9 cellular contexts compared by ENCODE assay signal in genomic region chr15:99447497-99448371, GRCh38.
A peak's percentile ranks its signal among the peaks of the same experiment; 100 is the strongest.
DNase-seq lines count a peak whose midpoint lies in the region; ATAC-seq and TF ChIP-seq lines count a peak whose summit lies in the region.
"Had no signal": no experiment of that assay in that cellular context is flagged by ENCODE, and none has a peak within 500 bp of the region (broad histone marks: within the 10 kb centered on the region; RNA-seq: fewer than 3 reads in every experiment).

No MANE protein-coding gene starts in this region.

- no peaks in the 10 kb centered on the region for H3K9me3 Mint-ChIP-seq in chondrocyte (ENCODE audit: low read depth)

- H3K36me3 ChIP-seq in KOPT-K1 (ENCODE audit: insufficient read depth, low read length), result no peaks in the 10 kb centered on the region
- no peaks in the 10 kb centered on the region for H3K36me3 ChIP-seq in osteoblast (ENCODE audit: insufficient read depth, low read length)
- no peaks in the 10 kb centered on the region for H3K36me3 ChIP-seq in effector memory CD4-positive, alpha-beta T cell (ENCODE audit: control insufficient read depth, insufficient read depth, low read length)
- H3K36me3 ChIP-seq: MG63 had no signal

- H3K4me2 ChIP-seq in osteoblast (ENCODE audit: insufficient read depth, low read length), result no peak overlapping the region

- H3K4me1 Mint-ChIP-seq in chondrocyte (ENCODE audit: low read depth), result peaks cover 64% of the 10 kb centered on the region

- H3K27me3 Mint-ChIP-seq in chondrocyte (ENCODE audit: low read depth), result no peaks in the 10 kb centered on the region

- H3K4me3 Mint-ChIP-seq in chondrocyte (ENCODE audit: unreplicated experiment), result no peak overlapping the region

- peaks cover 14% of the 10 kb centered on the region for H3K4me1 ChIP-seq in osteoblast (ENCODE audit: insufficient read depth, low read length)
- peaks cover 20% of the 10 kb centered on the region for H3K4me1 ChIP-seq in effector memory CD4-positive, alpha-beta T cell (ENCODE audit: control insufficient read depth, insufficient read depth, low read length, poor library complexity, severe bottlenecking)

- TF ChIP-seq CTCF in chondrocyte (IDR thresholded peaks at IDR 0.05) (no peak), osteoblast (IDR thresholded peaks at IDR 0.05; ENCODE audit: extremely low read depth, low read depth, low read length) (no peak)

- no peak overlapping the region for H2AFZ ChIP-seq in osteoblast (ENCODE audit: low read length)

- H3K27me3 ChIP-seq in osteoblast (ENCODE audit: insufficient read depth, low read length), result peaks cover 2% of the 10 kb centered on the region
- H3K27me3 ChIP-seq in effector memory CD4-positive, alpha-beta T cell (replicated peaks; ENCODE audit: control insufficient read depth, insufficient read depth, low read length, poor library complexity, severe bottlenecking), result no peaks in the 10 kb centered on the region
- H3K27me3 ChIP-seq: MG63 had no signal

- no peak overlapping the region for H3K4me3 ChIP-seq in osteoblast (ENCODE audit: insufficient read depth, low read length)
- H3K4me3 ChIP-seq in effector memory CD4-positive, alpha-beta T cell (ENCODE audit: insufficient read depth, low read depth, low read length, poor library complexity, severe bottlenecking), result no peak overlapping the region
- H3K4me3 ChIP-seq: MG63 had no signal

- DNase-seq in NCI-H345 (lab: John Stamatoyannopoulos, UW), result peak; percentile 5
- DNase-seq in NCI-H345 treated with DMSO at 0.1 percent for 48 hours (lab: John Stamatoyannopoulos, UW; ENCODE audit: unreplicated experiment), result no peak
- DNase-seq in chondrocyte (ENCODE audit: low spot score), result peak; percentile 81
- peak; percentile 49 for DNase-seq in osteoblast (ENCODE audit: insufficient read length, low spot score, missing footprints)
- no peak for DNase-seq in effector memory CD4-positive, alpha-beta T cell
- no peak for DNase-seq in GM19240 (ENCODE audit: insufficient read length, low spot score)
- DNase-seq: MG63 had no signal

- H3K79me2 ChIP-seq in osteoblast (ENCODE audit: insufficient read depth, low read length), result no peaks in the 10 kb centered on the region

- no peaks in the 10 kb centered on the region for H3K36me3 Mint-ChIP-seq in chondrocyte (ENCODE audit: low read depth)

- H3K27ac Mint-ChIP-seq in chondrocyte (ENCODE audit: unreplicated experiment), result peak overlapping the region; percentile 66

- no peak for ATAC-seq in GM19395 (IDR thresholded peaks at IDR 0.05; ENCODE audit: unreplicated experiment)

- H4K20me1 ChIP-seq in osteoblast (ENCODE audit: insufficient read depth, low read length), result no peaks in the 10 kb centered on the region

- H3K27ac ChIP-seq in KOPT-K1 (ENCODE audit: low read depth, low read length, poor library complexity, severe bottlenecking) (peak overlapping the region; percentile 66), osteoblast (ENCODE audit: low read depth, low read length) (no peak overlapping the region)
- no peak overlapping the region for H3K27ac ChIP-seq in effector memory CD4-positive, alpha-beta T cell (ENCODE audit: insufficient read depth, low read length, poor library complexity, severe bottlenecking)

- no peaks in the 10 kb centered on the region for H3K9me3 ChIP-seq in KOPT-K1 (ENCODE audit: insufficient read depth, low read length, poor library complexity, severe bottlenecking)
- H3K9me3 ChIP-seq in osteoblast (ENCODE audit: low read depth, low read length), result no peaks in the 10 kb centered on the region
- H3K9me3 ChIP-seq in effector memory CD4-positive, alpha-beta T cell (ENCODE audit: control insufficient read depth, low read length), result no peaks in the 10 kb centered on the region
- H3K9me3 ChIP-seq: MG63 had no signal

Comparison
In these comparisons a context has a peak if more than half of its experiments do, and no peak if none do; other contexts are left out.
1. DNase-seq: peak in NCI-H345 (single experiment), chondrocyte (single experiment) and osteoblast (single experiment); none in NCI-H345 treated with DMSO at 0.1 percent for 48 hours (single experiment), effector memory CD4-positive, alpha-beta T cell (0 of 3) and GM19240 (single experiment).